ENCODE assay signal across 21 cellular contexts in the genomic region with DNA sequence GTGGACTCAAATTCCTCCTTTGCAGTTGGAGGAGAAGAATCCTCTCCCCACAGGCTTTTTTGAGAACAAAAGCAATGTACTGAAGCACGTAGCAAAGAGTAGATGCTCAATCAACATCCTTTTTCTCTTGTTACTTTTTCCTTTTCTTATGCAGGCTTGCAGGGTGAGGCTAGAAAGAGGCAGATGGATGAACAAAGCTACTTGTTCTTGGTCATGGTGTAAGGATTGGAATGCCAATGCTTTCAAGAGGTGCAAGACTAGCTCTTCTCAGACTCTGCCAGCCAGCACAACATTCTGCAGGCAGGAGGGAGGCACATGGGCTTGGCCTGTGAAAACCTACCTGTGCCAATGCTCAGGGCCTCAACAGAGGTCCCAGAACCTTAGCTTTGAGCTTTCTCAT.
"Had no signal": no experiment of that assay in that cellular context is flagged by ENCODE, and none has a peak within 500 bp of the region (broad histone marks: within the 10 kb centered on the region; RNA-seq: fewer than 3 reads in every experiment).

No MANE protein-coding gene starts in this region.

- H3K27me3 ChIP-seq: neutrophil, sigmoid colon, testis, transverse colon had no signal

- H3K4me3 Mint-ChIP-seq: dendritic cell treated with granulocyte-macrophage colony-stimulating factor and Interleukin-4, amounts not matched to agents 40 ng/mL and 50 ng/mL, for 4 days; stimulated activated naive B cell treated with anti-CD40 and anti-IgM and Interleukin-4, amounts not matched to agents 10 μg/mL and 1 μg/mL and 100 μg/mL, for 72 hours; stimulated activated naive CD8-positive, alpha-beta T cell treated with anti-CD3 and anti-CD28 coated beads, Interleukin-15, amount 100 ng/mL, for 72 hours had no signal

- H3K4me1 Mint-ChIP-seq: stimulated activated naive B cell treated with anti-CD40 and anti-IgM and Interleukin-4, amounts not matched to agents 10 μg/mL and 1 μg/mL and 100 μg/mL, for 72 hours had no signal

- H3K27me3 Mint-ChIP-seq: dendritic cell treated with granulocyte-macrophage colony-stimulating factor and Interleukin-4, amounts not matched to agents 40 ng/mL and 50 ng/mL, for 4 days; stimulated activated naive CD8-positive, alpha-beta T cell treated with anti-CD3 and anti-CD28 coated beads, Interleukin-15, amount 100 ng/mL, for 72 hours had no signal

- ATAC-seq: left lobe of liver; stimulated activated naive B cell treated with anti-CD40 and anti-IgM and Interleukin-4, amounts not matched to agents 10 μg/mL and 1 μg/mL and 100 μg/mL, for 72 hours; stimulated activated naive CD8-positive, alpha-beta T cell treated with anti-CD3 and anti-CD28 coated beads, Interleukin-15, amount 100 ng/mL, for 72 hours had no signal

- FAIRE-seq: colon, endothelial cell of umbilical vein, islet of Langerhans had no signal

- H3K27ac Mint-ChIP-seq: dendritic cell treated with granulocyte-macrophage colony-stimulating factor and Interleukin-4, amounts not matched to agents 40 ng/mL and 50 ng/mL, for 4 days; stimulated activated naive B cell treated with anti-CD40 and anti-IgM and Interleukin-4, amounts not matched to agents 10 μg/mL and 1 μg/mL and 100 μg/mL, for 72 hours had no signal

- H3K9me3 Mint-ChIP-seq: naive thymus-derived CD8-positive, alpha-beta T cell had no signal

- H3K36me3 ChIP-seq: neutrophil, sigmoid colon, transverse colon had no signal

- H3K36me3 Mint-ChIP-seq: stimulated activated naive B cell treated with anti-CD40 and anti-IgM and Interleukin-4, amounts not matched to agents 10 μg/mL and 1 μg/mL and 100 μg/mL, for 72 hours had no signal

- H3K4me3 ChIP-seq: sigmoid colon, skin epidermis, testis, transverse colon had no signal

- H3K4me1 ChIP-seq: sigmoid colon, testis, transverse colon had no signal

- H3K27ac ChIP-seq: neutrophil, sigmoid colon, testis, transverse colon had no signal

- DNase-seq: erythroblast; foreskin melanocyte; head of caudate nucleus; hippocampal formation; mammary epithelial cell; posterior cingulate gyrus; sigmoid colon; stimulated activated CD4-positive, alpha-beta T cell treated with anti-CD3 and anti-CD28 coated beads, Interleukin-2, amount 100 ng/mL, for 24 hours; stimulated activated CD4-positive, alpha-beta T cell treated with anti-CD3 and anti-CD28 coated beads, Interleukin-4, amount 100 ng/mL, for 4 hours; stimulated activated naive B cell treated with anti-CD40 and anti-IgM and Interleukin-4, amounts not matched to agents 10 μg/mL and 1 μg/mL and 100 μg/mL, for 72 hours; stimulated activated naive CD8-positive, alpha-beta T cell treated with anti-CD3 and anti-CD28 coated beads, Interleukin-15, amount 100 ng/mL, for 72 hours; testis; transverse colon had no signal

- H3K9me3 ChIP-seq: neutrophil, sigmoid colon, testis, transverse colon had no signal
